ENCODE assay signal across 31 cellular contexts in the genomic region with DNA sequence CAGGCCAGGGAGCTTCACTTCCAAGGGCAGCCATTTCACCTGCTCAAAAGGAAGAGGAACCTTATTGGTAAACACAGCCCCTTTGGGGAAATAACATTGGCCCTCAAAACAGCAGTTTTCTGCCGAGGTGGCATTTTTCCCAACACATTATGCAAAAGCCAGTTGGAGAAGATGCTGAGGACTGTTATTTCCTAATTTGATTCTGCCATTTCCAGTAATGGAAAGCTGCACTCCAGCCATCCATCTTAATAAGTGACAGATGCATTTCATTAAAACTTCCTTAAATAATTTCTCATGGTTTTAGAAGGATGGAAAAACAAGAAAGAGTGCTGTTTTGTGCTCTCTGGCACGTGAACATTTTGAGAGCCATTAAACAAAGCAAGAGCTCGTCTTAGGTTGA. TPM values are rescaled to one million over a fixed set of nuclear protein-coding genes. Genes with fewer than 3 reads are reported as not detected.
"Had no signal": no experiment of that assay in that cellular context is flagged by ENCODE, and none has a peak within 500 bp of the region (broad histone marks: within the 10 kb centered on the region; RNA-seq: fewer than 3 reads in every experiment).

No MANE protein-coding gene starts in this region.

- H3K4me2 ChIP-seq: hepatocyte had no signal

- H3K27ac ChIP-seq: brain microvascular endothelial cell, esophagus squamous epithelium, gastroesophageal sphincter, heart right ventricle, hepatocyte had no signal

- H3K4me1 ChIP-seq: esophagus squamous epithelium, gastroesophageal sphincter, heart right ventricle had no signal

- ATAC-seq: activated CD8-positive, alpha-beta T cell treated with anti-CD3 and anti-CD28 coated beads for 36 hours; activated T-cell treated with anti-CD3 and anti-CD28 coated beads, Interleukin-2, amount 50 U/mL, for 4 hours; activated T-helper 17 cell treated with anti-CD3 and anti-CD28 coated beads, Interleukin-2, amount 50 U/mL, for 72 hours; effector memory CD8-positive, alpha-beta T cell; gastroesophageal sphincter; heart right ventricle had no signal

- DNase-seq: activated CD4-positive, alpha-beta T cell treated with anti-CD3 and anti-CD28 coated beads for 1 hour; activated CD4-positive, alpha-beta T cell treated with anti-CD3 and anti-CD28 coated beads for 48 hours; activated CD4-positive, alpha-beta T cell treated with anti-CD3 and anti-CD28 coated beads, Interleukin-2, amount 50 U/mL, for 1 hour; activated CD4-positive, alpha-beta T cell treated with anti-CD3 and anti-CD28 coated beads, Interleukin-2, amount 50 U/mL, for 48 hours; activated CD8-positive, alpha-beta memory T cell treated with anti-CD3 and anti-CD28 coated beads for 24 hours; activated CD8-positive, alpha-beta T cell treated with anti-CD3 and anti-CD28 coated beads for 36 hours; activated effector memory CD4-positive, alpha-beta T cell treated with Interleukin-2 at 50 U/mL for 16 hours; activated gamma-delta T cell treated with Interleukin-2 at 50 U/mL for 16 hours; activated naive CD4-positive, alpha-beta T cell treated with anti-CD3 and anti-CD28 coated beads, Interleukin-2, amount 50 U/mL, for 16 hours; activated naive CD4-positive, alpha-beta T cell treated with Interleukin-2 at 50 U/mL for 16 hours; activated T-cell treated with anti-CD3 and anti-CD28 coated beads, Interleukin-2, amount 50 U/mL, for 4 hours; amniotic stem cell; anterior cingulate cortex; brain microvascular endothelial cell; cortex of kidney; dermis blood vessel endothelial cell; effector CD4-positive, alpha-beta T cell; effector memory CD8-positive, alpha-beta T cell; erythroblast; esophagus squamous epithelium; foreskin melanocyte; heart right ventricle; T-helper 2 cell had no signal

- H2AFZ ChIP-seq: hepatocyte had no signal

- H3K9me3 ChIP-seq: esophagus squamous epithelium, gastroesophageal sphincter, heart right ventricle had no signal

- H3K36me3 ChIP-seq: brain microvascular endothelial cell, esophagus squamous epithelium, gastroesophageal sphincter, heart right ventricle had no signal

- FAIRE-seq: astrocyte, bronchial epithelial cell had no signal

- H3K79me2 ChIP-seq: hepatocyte had no signal

- H3K27me3 ChIP-seq: brain microvascular endothelial cell, gastroesophageal sphincter, hepatocyte had no signal

- H3K4me3 ChIP-seq: esophagus squamous epithelium, gastroesophageal sphincter, heart right ventricle, hepatocyte had no signal

RNA-seq across cellular contexts. Expression of a gene that starts 55.9 kb away (rescaled TPM):
- total RNA-seq: activated CD8-positive, alpha-beta T cell treated with anti-CD3 and anti-CD28 coated beads for 36 hours; activated T-cell treated with anti-CD3 and anti-CD28 coated beads, Interleukin-2, amount 50 U/mL, for 4 hours; activated T-helper 17 cell treated with anti-CD3 and anti-CD28 coated beads, Interleukin-2, amount 50 U/mL, for 72 hours; bronchial epithelial cell; cardiac septum; dermis blood vessel endothelial cell; fibroblast of villous mesenchyme; glomerular endothelial cell had no signal
